Comparison of ENCODE assay signal across 8 cellular contexts in genomic region chr7:100167912-100168323, GRCh38. TPM values are rescaled to one million over a fixed set of nuclear protein-coding genes. Genes with fewer than 3 reads are reported as not detected.
A peak's percentile ranks its signal among the peaks of the same experiment; 100 is the strongest.
DNase-seq lines count a peak whose midpoint lies in the region; ATAC-seq and TF ChIP-seq lines count a peak whose summit lies in the region.

No MANE protein-coding gene starts in this region.

- no peak for ATAC-seq in naive thymus-derived CD8-positive, alpha-beta T cell
- no peak for ATAC-seq in GM21723 (IDR thresholded peaks at IDR 0.05; ENCODE audit: unreplicated experiment)
- ATAC-seq in HG03520 (IDR thresholded peaks at IDR 0.05; ENCODE audit: unreplicated experiment): no peak
- no peak for ATAC-seq in GM19397 (IDR thresholded peaks at IDR 0.05; ENCODE audit: unreplicated experiment)

- DNase-seq in Calu3 (no peak), OCI-LY7 (ENCODE audit: low spot score) (no peak), epithelial cell of esophagus (ENCODE audit: low read depth) (peak; percentile 32), NCI-H2029 (lab: John Stamatoyannopoulos, UW) (no peak)
- peak in 1 of 10 donors; percentile 32 for DNase-seq in naive thymus-derived CD8-positive, alpha-beta T cell

- no peaks in the 10 kb centered on the region for H3K9me3 ChIP-seq in OCI-LY7 (ENCODE audit: low read length)

- H3K9me2 ChIP-seq in OCI-LY7 (ENCODE audit: insufficient read depth, low read length): no peaks in the 10 kb centered on the region

- no peaks in the 10 kb centered on the region for H4K20me1 ChIP-seq in OCI-LY7 (ENCODE audit: insufficient read depth, low read length)

- H3K36me3 ChIP-seq in OCI-LY7 (ENCODE audit: insufficient read depth, low read length): no peaks in the 10 kb centered on the region

- peaks cover 13% of the 10 kb centered on the region for H3K36me3 Mint-ChIP-seq in Calu3 (ENCODE audit: insufficient read depth, unreplicated experiment)
- H3K36me3 Mint-ChIP-seq in naive thymus-derived CD8-positive, alpha-beta T cell: no peaks in the 10 kb centered on the region

- POLR2A ChIA-PET in OCI-LY7 (lab: Charles Lee): interaction anchor here (0.6 kb wide), 1 partner anchor 22 kb away, joined by 4 read pairs; no protein-coding TSS in a partner anchor
- POLR2A ChIA-PET in naive thymus-derived CD8-positive, alpha-beta T cell (lab: Charles Lee): interaction anchor here (0.6 to 18.7 kb wide), 12 partner anchors 11 to 261 kb away, joined by 3 to 358 read pairs (median 5); partner anchors contain the start of genes CNPY4, GPC2, LAMTOR4 and MBLAC1

- no peaks in the 10 kb centered on the region for H3K9me3 Mint-ChIP-seq in Calu3 (ENCODE audit: low read depth, unreplicated experiment)
- no peaks in the 10 kb centered on the region for H3K9me3 Mint-ChIP-seq in naive thymus-derived CD8-positive, alpha-beta T cell

- no peak overlapping the region for H3K4me3 ChIP-seq in OCI-LY7 (ENCODE audit: low read depth, low read length, poor library complexity, severe bottlenecking)
- H3K4me3 ChIP-seq in epithelial cell of esophagus (ENCODE audit: low read length): peak overlapping the region; percentile 51

- no peak overlapping the region for H2AFZ ChIP-seq in OCI-LY7 (ENCODE audit: low read length)

- peaks cover 54% of the 10 kb centered on the region for H3K27me3 Mint-ChIP-seq in Calu3 (ENCODE audit: unreplicated experiment)
- H3K27me3 Mint-ChIP-seq in naive thymus-derived CD8-positive, alpha-beta T cell: peaks cover 0 to 22% (median 0%) of the 10 kb centered on the region in 5 donors

- intact Hi-C loops in Calu3 (cut with micrococcal nuclease; ENCODE audit: unreplicated experiment) (no loop called here), OCI-LY7 (cut with micrococcal nuclease; ENCODE audit: unreplicated experiment) (no loop called here)

- no peaks in the 10 kb centered on the region for H3K79me2 ChIP-seq in OCI-LY7 (ENCODE audit: insufficient read depth, low read depth, low read length)

- peaks cover 64% of the 10 kb centered on the region for H3K4me1 ChIP-seq in OCI-LY7 (ENCODE audit: insufficient read depth, low read length, poor library complexity, severe bottlenecking)

- H3K27ac Mint-ChIP-seq in Calu3 (ENCODE audit: unreplicated experiment): peak overlapping the region; percentile 55
- H3K27ac Mint-ChIP-seq in naive thymus-derived CD8-positive, alpha-beta T cell: peak overlapping the region; percentile 93 to 97 (median 96)

- peak overlapping the region; percentile 27; the same call in 1 of the 2 replicates for H3K4me2 ChIP-seq in OCI-LY7 (ENCODE audit: low read length)

- no TSS peak for BruUV-seq in Calu3 (replicated peaks; lab: Mats Ljungman, UMichigan)
- no TSS peak for BruUV-seq in OCI-LY7 (replicated peaks; lab: Mats Ljungman, UMichigan)

- CTCF ChIA-PET in Calu3 (lab: Charles Lee): no interaction called here
- CTCF ChIA-PET in OCI-LY7 (lab: Charles Lee; ENCODE audit: unreplicated experiment): no interaction called here

- TF ChIP-seq CTCF in Calu3 (IDR thresholded peaks at IDR 0.05; ENCODE audit: unreplicated experiment) (no peak), OCI-LY7 (conservative IDR thresholded peaks at IDR 0.05; ENCODE audit: low read length) (no peak), epithelial cell of esophagus (IDR thresholded peaks at IDR 0.05; ENCODE audit: insufficient read depth, low read depth, low read length, missing control alignments) (no peak)

- H3K4me1 Mint-ChIP-seq in Calu3 (ENCODE audit: low read depth, unreplicated experiment): peaks cover 27% of the 10 kb centered on the region
- peaks cover 45 to 87% (median 75%) of the 10 kb centered on the region in 4 donors for H3K4me1 Mint-ChIP-seq in naive thymus-derived CD8-positive, alpha-beta T cell

- no peak overlapping the region for H3K27ac ChIP-seq in OCI-LY7 (ENCODE audit: low read depth, low read length, poor library complexity, severe bottlenecking)

- H3K4me3 Mint-ChIP-seq in Calu3 (ENCODE audit: low read depth, unreplicated experiment): peak overlapping the region; percentile 67
- H3K4me3 Mint-ChIP-seq in naive thymus-derived CD8-positive, alpha-beta T cell: peak overlapping the region; percentile 82 to 96 (median 89)

RNA-seq across cellular contexts. Expression of gene GAL3ST4, which starts 0.5 kb away (rescaled TPM):
- 0.14 TPM in 1 of 2 replicates, not detected in the other for total RNA-seq in Calu3 (2022)
- 3.9 and 4.6 TPM in 2 replicates for total RNA-seq in OCI-LY7 (2014; rRNA removed; shearing (Covaris generic))
- total RNA-seq in OCI-LY7 (2022): 5.2 and 6.1 TPM in 2 replicates
- total RNA-seq in naive thymus-derived CD8-positive, alpha-beta T cell: 10 to 100 TPM; 37.0 to 39.1 TPM
- polyA plus RNA-seq in naive thymus-derived CD8-positive, alpha-beta T cell: 1 to 10 TPM; 4.0 to 6.5 (median 5.4) TPM

RNA-seq across cellular contexts. Expression of gene GPC2, which starts 9.3 kb away (rescaled TPM):
- total RNA-seq in Calu3 (2022): 3.2 and 3.6 TPM in 2 replicates
- total RNA-seq in OCI-LY7 (2014; rRNA removed; shearing (Covaris generic)): 20.2 and 33.2 TPM in 2 replicates
- 23.2 and 31.7 TPM in 2 replicates for total RNA-seq in OCI-LY7 (2022)
- total RNA-seq in naive thymus-derived CD8-positive, alpha-beta T cell: 10 to 100 TPM; 39.0 to 40.1 TPM
- polyA plus RNA-seq in naive thymus-derived CD8-positive, alpha-beta T cell: 1 to 10 TPM in 1 of 3 donors, under 1 TPM in 2; 0.09 to 1.1 (median 0.42) TPM

RNA-seq across cellular contexts. Expression of gene TRAPPC14, which starts 9.4 kb away (rescaled TPM):
- 17.4 and 17.5 TPM in 2 replicates for total RNA-seq in Calu3 (2022)
- 30.6 and 38.8 TPM in 2 replicates for total RNA-seq in OCI-LY7 (2014; rRNA removed; shearing (Covaris generic))
- total RNA-seq in OCI-LY7 (2022): 41.6 and 49.9 TPM in 2 replicates
- total RNA-seq in naive thymus-derived CD8-positive, alpha-beta T cell: 100 to 1,000 TPM; 103 to 109 TPM
- polyA plus RNA-seq in naive thymus-derived CD8-positive, alpha-beta T cell: 1 to 10 TPM; 2.1 to 4.5 (median 2.4) TPM

RNA-seq across cellular contexts. Expression of gene STAG3, which starts 9.8 kb away (rescaled TPM):
- total RNA-seq in Calu3 (2022) (0.66 and 1.2 TPM in 2 replicates), OCI-LY7 (2022) (70.2 and 79.2 TPM in 2 replicates)
- 56.1 and 82.8 TPM in 2 replicates for total RNA-seq in OCI-LY7 (2014; rRNA removed; shearing (Covaris generic))
- total RNA-seq in naive thymus-derived CD8-positive, alpha-beta T cell: 10 to 100 TPM; 12.0 to 12.1 TPM
- polyA plus RNA-seq in naive thymus-derived CD8-positive, alpha-beta T cell: 1 to 10 TPM; 6.0 to 8.6 (median 6.9) TPM

RNA-seq across cellular contexts. Expression of gene LAMTOR4, which starts 19.2 kb away (rescaled TPM):
- total RNA-seq in Calu3 (2022) (43.6 and 56.6 TPM in 2 replicates), OCI-LY7 (2022) (207 and 237 TPM in 2 replicates)
- total RNA-seq in OCI-LY7 (2014; rRNA removed; shearing (Covaris generic)): 243 and 263 TPM in 2 replicates
- 100 to 1,000 TPM; 170 to 206 TPM for total RNA-seq in naive thymus-derived CD8-positive, alpha-beta T cell
- 100 to 1,000 TPM; 403 to 435 (median 430) TPM for polyA plus RNA-seq in naive thymus-derived CD8-positive, alpha-beta T cell

Comparison
In these comparisons a context has a peak if more than half of its experiments do, and no peak if none do; other contexts are left out.
1. RNA of gene GAL3ST4, which starts 0.5 kb away (total RNA-seq): 37.0 to 39.1 TPM in naive thymus-derived CD8-positive, alpha-beta T cell; 3.9 to 6.1 TPM in OCI-LY7 and 0.14 TPM in Calu3; every median in the first group is over 4 times any median in the second.